15 cellular contexts compared by ENCODE assay signal in the genomic region with DNA sequence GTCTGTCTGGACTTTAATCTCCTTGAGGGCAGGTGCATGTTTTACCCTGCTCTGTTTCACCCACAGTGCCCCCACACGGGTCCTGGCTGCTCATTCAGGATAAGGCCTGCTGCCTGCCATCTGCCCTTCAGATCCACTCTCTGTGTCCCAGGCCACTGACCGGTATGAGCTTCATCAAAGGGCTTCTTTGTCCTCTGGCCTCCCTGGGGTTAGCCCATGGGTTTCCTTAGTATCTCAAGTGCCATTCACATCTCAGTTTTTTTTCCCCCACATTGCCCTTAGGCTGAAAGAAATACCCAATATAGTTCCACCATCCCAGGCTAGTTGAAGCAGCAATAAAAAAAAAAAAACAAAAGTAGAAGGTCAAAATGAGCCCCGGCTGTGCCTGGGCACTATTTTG. TPM values are rescaled to one million over a fixed set of nuclear protein-coding genes. Genes with fewer than 3 reads are reported as not detected.
DNase-seq lines count a peak whose midpoint lies in the region; ATAC-seq and TF ChIP-seq lines count a peak whose summit lies in the region.
"Had no signal": no experiment of that assay in that cellular context is flagged by ENCODE, and none has a peak within 500 bp of the region (broad histone marks: within the 10 kb centered on the region; RNA-seq: fewer than 3 reads in every experiment).

No MANE protein-coding gene starts in this region.

- no peaks in the 10 kb centered on the region; the same call in 1 of the 2 replicates for H3K4me1 ChIP-seq in GM23338 (ENCODE audit: insufficient read depth)

- DNase-seq in Ammon's horn (ENCODE audit: low spot score): peak; percentile 22
- DNase-seq in GM23338 (ENCODE audit: low spot score): no peak
- peak in 2 of 61 donors; percentile 1 for DNase-seq in caudate nucleus (lab: John Stamatoyannopoulos, UW)
- no peak for DNase-seq in nephron progenitor cell
- no peak for DNase-seq in NCI-H1417 (lab: John Stamatoyannopoulos, UW)
- no peak for DNase-seq in DMS 273 (lab: John Stamatoyannopoulos, UW; ENCODE audit: unreplicated experiment)
- DNase-seq in left cardiac atrium: no peak
- DNase-seq: 8988T; AML-193; Calu3; CD4-positive, CD25-positive, alpha-beta regulatory T cell; DMS79 had no signal

- ATAC-seq in GM23338 (peak; percentile 46; the same call in 2 of the 3 replicates), left cardiac atrium (no peak), GM18511 (IDR thresholded peaks at IDR 0.05; ENCODE audit: unreplicated experiment) (no peak)

- H3K27ac Mint-ChIP-seq in GM23338: no peak overlapping the region
- peak overlapping the region; percentile 51 for H3K27ac Mint-ChIP-seq in nephron progenitor cell
- H3K27ac Mint-ChIP-seq: CD4-positive, CD25-positive, alpha-beta regulatory T cell had no signal

- H3K36me3 Mint-ChIP-seq in GM23338 (ENCODE audit: low read depth) (no peaks in the 10 kb centered on the region; the same call in 2 of the 3 replicates), nephron progenitor cell (ENCODE audit: low read depth) (peaks cover 19% of the 10 kb centered on the region)
- H3K36me3 Mint-ChIP-seq: CD4-positive, CD25-positive, alpha-beta regulatory T cell had no signal

- H3K4me3 ChIP-seq in GM23338: no peak overlapping the region
- H3K4me3 ChIP-seq: BLaER1 treated with 17β-estradiol and CSF1 and Interleukin-3, amounts not matched to agents 10 nM and 100 nM had no signal

- H3K27me3 Mint-ChIP-seq in GM23338 (ENCODE audit: insufficient read depth, low read depth, poor library complexity) (no peaks in the 10 kb centered on the region), nephron progenitor cell (ENCODE audit: low read depth, poor library complexity) (no peaks in the 10 kb centered on the region)
- H3K27me3 Mint-ChIP-seq: CD4-positive, CD25-positive, alpha-beta regulatory T cell; IgD-negative memory B cell had no signal

- H3F3A ChIP-seq in GM23338 (replicated peaks; ENCODE audit: low read depth): no peaks in the 10 kb centered on the region

- H3K9me3 Mint-ChIP-seq in GM23338 (no peaks in the 10 kb centered on the region), nephron progenitor cell (peaks cover 49% of the 10 kb centered on the region)
- H3K9me3 Mint-ChIP-seq: CD4-positive, CD25-positive, alpha-beta regulatory T cell; IgD-negative memory B cell had no signal

- no peak overlapping the region for H3K27ac ChIP-seq in GM23338 (ENCODE audit: low read depth)
- H3K27ac ChIP-seq in caudate nucleus (ENCODE audit: low read depth, low read length): peak overlapping the region; percentile 58
- H3K27ac ChIP-seq: BLaER1 treated with 17β-estradiol and CSF1 and Interleukin-3, amounts not matched to agents 10 nM and 100 nM had no signal

- no peaks in the 10 kb centered on the region for H3K36me3 ChIP-seq in GM23338 (ENCODE audit: insufficient read depth)
- H3K36me3 ChIP-seq: BLaER1 treated with 17β-estradiol and CSF1 and Interleukin-3, amounts not matched to agents 10 nM and 100 nM had no signal

- H2AFZ ChIP-seq in GM23338: no peak overlapping the region

- no peak overlapping the region for H3K4me3 Mint-ChIP-seq in GM23338
- no peak overlapping the region for H3K4me3 Mint-ChIP-seq in nephron progenitor cell
- H3K4me3 Mint-ChIP-seq: CD4-positive, CD25-positive, alpha-beta regulatory T cell; IgD-negative memory B cell had no signal

- H3K9me2 ChIP-seq in GM23338 (ENCODE audit: insufficient read depth): no peaks in the 10 kb centered on the region

- intact Hi-C loops in left cardiac atrium (cut with DNase I): no loop called here

- TF ChIP-seq CTCF in GM23338 (conservative IDR thresholded peaks at IDR 0.05; ENCODE audit: low read depth in 2 of 2): no peak
- TF ChIP-seq CTCF in nephron progenitor cell (IDR thresholded peaks at IDR 0.05): no peak

- no peaks in the 10 kb centered on the region for H4K20me1 ChIP-seq in GM23338 (replicated peaks; ENCODE audit: insufficient read depth)

- H3K4me2 ChIP-seq in GM23338: no peak overlapping the region
- H3K4me2 ChIP-seq: BLaER1 treated with 17β-estradiol and CSF1 and Interleukin-3, amounts not matched to agents 10 nM and 100 nM had no signal

- H3K27me3 ChIP-seq in GM23338 (ENCODE audit: insufficient read depth): no peaks in the 10 kb centered on the region
- H3K27me3 ChIP-seq: BLaER1 treated with 17β-estradiol and CSF1 and Interleukin-3, amounts not matched to agents 10 nM and 100 nM had no signal

- H3K4me1 Mint-ChIP-seq in GM23338 (no peaks in the 10 kb centered on the region), nephron progenitor cell (no peaks in the 10 kb centered on the region)

- peaks cover 38% of the 10 kb centered on the region for H3K79me2 ChIP-seq in GM23338 (replicated peaks; ENCODE audit: insufficient read depth)

TF ChIP-seq in GM23338, 12 proteins besides CTCF, POLR2A, EP300 and RAD21 (continues in another document):
- TF ChIP-seq NANOG (IDR thresholded peaks at IDR 0.05; ENCODE audit: borderline replicate concordance): no peak
- no peak for TF ChIP-seq EZH2 (IDR thresholded peaks at IDR 0.05; ENCODE audit: low read depth, unreplicated experiment)
- TF ChIP-seq POLR2AphosphoS5 (IDR thresholded peaks at IDR 0.05; ENCODE audit: low read depth): no peak
- TF ChIP-seq CREB1 (CRISPR knock-in tag; IDR thresholded peaks at IDR 0.05; ENCODE audit: low read depth): no peak
- TF ChIP-seq EZH2phosphoT487 (IDR thresholded peaks at IDR 0.05; ENCODE audit: unreplicated experiment): no peak
- no peak for TF ChIP-seq STAT1 (IDR thresholded peaks at IDR 0.05; ENCODE audit: unreplicated experiment)
- TF ChIP-seq ZNF331 (CRISPR knock-in tag; IDR thresholded peaks at IDR 0.05; ENCODE audit: low read depth): no peak
- TF ChIP-seq JUNB (IDR thresholded peaks at IDR 0.05; ENCODE audit: unreplicated experiment): no peak
- TF ChIP-seq, protein P1, sequence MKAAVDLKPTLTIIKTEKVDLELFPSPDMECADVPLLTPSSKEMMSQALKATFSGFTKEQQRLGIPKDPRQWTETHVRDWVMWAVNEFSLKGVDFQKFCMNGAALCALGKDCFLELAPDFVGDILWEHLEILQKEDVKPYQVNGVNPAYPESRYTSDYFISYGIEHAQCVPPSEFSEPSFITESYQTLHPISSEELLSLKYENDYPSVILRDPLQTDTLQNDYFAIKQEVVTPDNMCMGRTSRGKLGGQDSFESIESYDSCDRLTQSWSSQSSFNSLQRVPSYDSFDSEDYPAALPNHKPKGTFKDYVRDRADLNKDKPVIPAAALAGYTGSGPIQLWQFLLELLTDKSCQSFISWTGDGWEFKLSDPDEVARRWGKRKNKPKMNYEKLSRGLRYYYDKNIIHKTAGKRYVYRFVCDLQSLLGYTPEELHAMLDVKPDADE (IDR thresholded peaks at IDR 0.05): no peak
- no peak for TF ChIP-seq REST (IDR thresholded peaks at IDR 0.05; ENCODE audit: unreplicated experiment)
- TF ChIP-seq ZNF114 (CRISPR knock-in tag; IDR thresholded peaks at IDR 0.05): no peak

RNA-seq across cellular contexts. Expression of gene CD99L2, which starts 9.3 kb away (rescaled TPM):
- total RNA-seq in GM23338 (2014; rRNA removed; shearing (Covaris generic)): 6.4 and 7.2 TPM in 2 replicates
- 2.3 and 2.6 TPM in 2 replicates for polyA plus RNA-seq in GM23338 (2016; fragmentation: Nextera tagmentation; extraction: Ambion mirVana)
- 10 to 100 TPM; 61.0 to 62.6 TPM for total RNA-seq in left cardiac atrium
